Comparison of ENCODE assay signal across 2 cellular contexts in the genomic region with DNA sequence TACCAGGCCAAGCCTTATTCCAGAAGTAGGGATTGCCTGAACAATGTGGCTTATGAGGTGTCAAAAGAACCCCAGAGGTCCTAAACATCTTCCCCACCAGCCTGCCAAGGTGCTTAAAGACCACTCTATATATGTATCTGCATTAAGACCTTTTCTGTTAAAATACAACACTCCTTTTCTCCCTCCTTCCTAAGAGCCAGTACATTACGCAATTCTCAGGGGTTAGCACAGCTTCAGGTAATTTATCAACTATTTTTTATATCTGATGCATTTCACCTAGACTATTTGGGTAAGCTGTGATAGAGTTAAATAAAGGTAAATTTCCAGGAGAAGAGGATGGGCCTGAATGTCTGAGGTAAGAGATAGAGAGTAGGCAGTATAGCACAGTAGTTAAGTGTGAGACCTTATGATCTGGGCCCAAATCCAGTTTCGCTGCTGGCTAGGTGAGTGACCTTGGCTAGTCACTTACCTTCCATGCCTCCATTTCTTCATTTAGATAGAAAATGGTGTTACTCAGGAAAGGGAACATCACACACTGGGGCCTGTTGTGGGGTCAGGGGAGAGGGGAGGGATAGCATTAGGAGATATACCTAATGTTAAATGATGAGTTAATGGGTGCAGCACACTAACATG.
TF ChIP-seq lines count a peak whose summit lies in the region.

No MANE protein-coding gene starts in this region.

TF ChIP-seq in IMR-90, 13 proteins besides CTCF, POLR2A, EP300 and RAD21:
- peak; percentile 95 for TF ChIP-seq CEBPB (IDR thresholded peaks at IDR 0.05; ENCODE audit: low read depth, low read length)
- TF ChIP-seq MAZ (IDR thresholded peaks at IDR 0.05; ENCODE audit: borderline replicate concordance, low read depth, low read length), result no peak

TF ChIP-seq in H1, 55 proteins besides CTCF, POLR2A, EP300 and RAD21:
- TF ChIP-seq BRCA1 (IDR thresholded peaks at IDR 0.05; ENCODE audit: low read depth, low read length) (no peak), CEBPB (IDR thresholded peaks at IDR 0.05; ENCODE audit: low read depth, low read length) (peak; percentile 85)
